19 cellular contexts compared by ENCODE assay signal in genomic region chr3:66502981-66503380, GRCh38.
"Had no signal": no experiment of that assay in that cellular context is flagged by ENCODE, and none has a peak within 500 bp of the region (broad histone marks: within the 10 kb centered on the region; RNA-seq: fewer than 3 reads in every experiment).

No MANE protein-coding gene starts in this region.

- H3K27me3 ChIP-seq: breast epithelium, transverse colon had no signal

- H3K4me1 ChIP-seq: breast epithelium, foreskin keratinocyte had no signal

- H3K36me3 Mint-ChIP-seq: activated CD8-positive, alpha-beta memory T cell treated with anti-CD3 and anti-CD28 coated beads, Interleukin-2, amount 10 ng/mL, durations not matched to agents 7 days and 5 days had no signal

- H3K9me3 ChIP-seq: breast epithelium, transverse colon had no signal

- H3K27ac Mint-ChIP-seq: activated CD4-positive, alpha-beta memory T cell treated with anti-CD3 and anti-CD28 coated beads, Interleukin-2, amount 10 ng/mL, durations not matched to agents 7 days and 5 days; activated CD8-positive, alpha-beta memory T cell treated with anti-CD3 and anti-CD28 coated beads, Interleukin-2, amount 10 ng/mL, durations not matched to agents 7 days and 5 days; activated naive CD8-positive, alpha-beta T cell treated with anti-CD3 and anti-CD28 coated beads, Interleukin-2, amount 50 U/mL, for 24 hours; stimulated activated naive CD8-positive, alpha-beta T cell treated with anti-CD3 and anti-CD28 coated beads, Interleukin-15, Interleukin-2, amounts not matched to agents 100 ng/mL and 50 ng/mL, for 24 hours; WTC11 had no signal

- DNase-seq: activated CD4-positive, alpha-beta memory T cell treated with anti-CD3 and anti-CD28 coated beads, Interleukin-2, amount 10 ng/mL, durations not matched to agents 7 days and 5 days; activated CD4-positive, alpha-beta T cell treated with anti-CD3 and anti-CD28 coated beads for 4 hours; activated CD8-positive, alpha-beta memory T cell treated with anti-CD3 and anti-CD28 coated beads, Interleukin-2, amount 10 ng/mL, durations not matched to agents 7 days and 5 days; activated naive CD4-positive, alpha-beta T cell; activated naive CD8-positive, alpha-beta T cell treated with anti-CD3 and anti-CD28 coated beads, Interleukin-2, amount 50 U/mL, for 24 hours; aorta; foreskin keratinocyte; hippocampal formation; left cardiac atrium; mesenchymal stem cell; naive thymus-derived CD8-positive, alpha-beta T cell; retina; stimulated activated CD4-positive, alpha-beta T cell treated with anti-CD3 and anti-CD28 coated beads, Interleukin-12 subunit alpha, Interleukin-12 subunit beta, amount 100 ng/mL, for 4 hours; stimulated activated CD4-positive, alpha-beta T cell treated with anti-CD3 and anti-CD28 coated beads, Interleukin-1b, Interleukin-23, amount 100 ng/mL, for 48 hours; transverse colon had no signal

- H3K27ac ChIP-seq: breast epithelium, coronary artery, foreskin keratinocyte had no signal

- H3K36me3 ChIP-seq: breast epithelium, transverse colon had no signal

- H3K9me3 Mint-ChIP-seq: activated CD4-positive, alpha-beta memory T cell treated with anti-CD3 and anti-CD28 coated beads, Interleukin-2, amount 10 ng/mL, durations not matched to agents 7 days and 5 days; activated naive CD8-positive, alpha-beta T cell treated with anti-CD3 and anti-CD28 coated beads, Interleukin-2, amount 50 U/mL, for 24 hours; stimulated activated naive CD8-positive, alpha-beta T cell treated with anti-CD3 and anti-CD28 coated beads, Interleukin-15, Interleukin-2, amounts not matched to agents 100 ng/mL and 50 ng/mL, for 24 hours; WTC11 had no signal

- H3K4me3 Mint-ChIP-seq: activated CD4-positive, alpha-beta memory T cell treated with anti-CD3 and anti-CD28 coated beads, Interleukin-2, amount 10 ng/mL, durations not matched to agents 7 days and 5 days; activated CD8-positive, alpha-beta memory T cell treated with anti-CD3 and anti-CD28 coated beads, Interleukin-2, amount 10 ng/mL, durations not matched to agents 7 days and 5 days; activated naive CD8-positive, alpha-beta T cell treated with anti-CD3 and anti-CD28 coated beads, Interleukin-2, amount 50 U/mL, for 24 hours; stimulated activated naive CD8-positive, alpha-beta T cell treated with anti-CD3 and anti-CD28 coated beads, Interleukin-15, Interleukin-2, amounts not matched to agents 100 ng/mL and 50 ng/mL, for 24 hours had no signal

- ATAC-seq: activated CD8-positive, alpha-beta memory T cell treated with anti-CD3 and anti-CD28 coated beads, Interleukin-2, amount 10 ng/mL, durations not matched to agents 7 days and 5 days; activated naive CD8-positive, alpha-beta T cell treated with anti-CD3 and anti-CD28 coated beads, Interleukin-2, amount 50 U/mL, for 24 hours; foreskin keratinocyte; left cardiac atrium; naive thymus-derived CD8-positive, alpha-beta T cell; WTC11 had no signal

- H3K4me3 ChIP-seq: breast epithelium, coronary artery, transverse colon had no signal
